In genomic region chr18:79065802-79066201, GRCh38 we compare ENCODE assay signal across 17 cellular contexts. TPM values are rescaled to one million over a fixed set of nuclear protein-coding genes. Genes with fewer than 3 reads are reported as not detected.
DNase-seq lines count a peak whose midpoint lies in the region; ATAC-seq, FAIRE-seq and TF ChIP-seq lines count a peak whose summit lies in the region.
"Had no signal": no experiment of that assay in that cellular context is flagged by ENCODE, and none has a peak within 500 bp of the region (broad histone marks: within the 10 kb centered on the region; RNA-seq: fewer than 3 reads in every experiment).

No MANE protein-coding gene starts in this region.

- no peaks in the 10 kb centered on the region for H3K27me3 ChIP-seq in naive thymus-derived CD4-positive, alpha-beta T cell (ENCODE audit: control insufficient read depth in 2 of 2, insufficient read depth in 2 of 2, low read length in 2 of 2)
- H3K27me3 ChIP-seq: SJSA1 had no signal

- CTCF ChIA-PET in naive thymus-derived CD4-positive, alpha-beta T cell (lab: Charles Lee): no interaction called here

- DNase-seq in activated naive CD8-positive, alpha-beta T cell treated with anti-CD3 and anti-CD28 coated beads for 36 hours: no peak
- no peak for DNase-seq in naive thymus-derived CD4-positive, alpha-beta T cell
- DNase-seq in urothelium cell line (ENCODE audit: low spot score): no peak
- no peak for DNase-seq in substantia nigra (lab: John Stamatoyannopoulos, UW)
- DNase-seq in LoVo (ENCODE audit: low spot score): no peak
- DNase-seq in left cardiac atrium: no peak
- DNase-seq: DMS79, HCEC 1CT, MV-4-11, NCI-H1417, NCI-H187 treated with DMSO at 0.1 percent for 48 hours, NCI-H2171 treated with DMSO at 0.1 percent for 48 hours, NCI-H748 treated with DMSO at 0.1 percent for 48 hours, PC-3 had no signal

- peak; percentile 96 for FAIRE-seq in urothelium cell line (lab: Jason Lieb, UNC)

- no peaks in the 10 kb centered on the region for H3K9me3 ChIP-seq in naive thymus-derived CD4-positive, alpha-beta T cell (ENCODE audit: control insufficient read depth in 2 of 3, low read length in 3 of 3)

- no peak overlapping the region for H3K4me3 ChIP-seq in naive thymus-derived CD4-positive, alpha-beta T cell (ENCODE audit: low read length)
- H3K4me3 ChIP-seq: SJSA1 had no signal

- intact Hi-C loops in naive thymus-derived CD4-positive, alpha-beta T cell (cut with micrococcal nuclease): loop anchor here (5.0 kb wide), 3 partner anchors 91 to 1041 kb away; partner anchors contain the start of gene ADNP2 (in 1 of the 2)
- intact Hi-C loops in left cardiac atrium (cut with DNase I): no loop called here

- H3K36me3 ChIP-seq in naive thymus-derived CD4-positive, alpha-beta T cell (ENCODE audit: control insufficient read depth in 2 of 3, insufficient read depth in 3 of 3, low read length in 3 of 3): no peaks in the 10 kb centered on the region

- no peak overlapping the region for H3K27ac Mint-ChIP-seq in activated naive CD8-positive, alpha-beta T cell
- no peak overlapping the region for H3K27ac Mint-ChIP-seq in activated naive CD8-positive, alpha-beta T cell treated with anti-CD3 and anti-CD28 coated beads for 36 hours
- no peak overlapping the region for H3K27ac Mint-ChIP-seq in brain
- peak overlapping the region in 8 of 9 donors; percentile 6 to 100 (median 81) for H3K27ac Mint-ChIP-seq in naive thymus-derived CD4-positive, alpha-beta T cell

- H3K27ac ChIP-seq in naive thymus-derived CD4-positive, alpha-beta T cell (ENCODE audit: low read depth, low read length): no peak overlapping the region
- no peak overlapping the region for H3K27ac ChIP-seq in substantia nigra (ENCODE audit: low read depth, low read length, poor library complexity, severe bottlenecking)
- H3K27ac ChIP-seq: SJSA1 had no signal

- peaks cover 21% of the 10 kb centered on the region for H3K36me3 Mint-ChIP-seq in activated naive CD8-positive, alpha-beta T cell
- peaks cover 24% of the 10 kb centered on the region for H3K36me3 Mint-ChIP-seq in activated naive CD8-positive, alpha-beta T cell treated with anti-CD3 and anti-CD28 coated beads for 36 hours
- no peaks in the 10 kb centered on the region for H3K36me3 Mint-ChIP-seq in brain
- peaks cover 6 to 23% (median 9%) of the 10 kb centered on the region in 5 donors for H3K36me3 Mint-ChIP-seq in naive thymus-derived CD4-positive, alpha-beta T cell

- H3K9me3 Mint-ChIP-seq in activated naive CD8-positive, alpha-beta T cell (ENCODE audit: low read depth): no peaks in the 10 kb centered on the region
- peaks cover 22% of the 10 kb centered on the region for H3K9me3 Mint-ChIP-seq in activated naive CD8-positive, alpha-beta T cell treated with anti-CD3 and anti-CD28 coated beads for 36 hours
- H3K9me3 Mint-ChIP-seq in brain: peaks cover 17 to 29% (median 26%) of the 10 kb centered on the region in 5 experiments
- peaks cover 0 to 22% (median 3%) of the 10 kb centered on the region in 11 donors for H3K9me3 Mint-ChIP-seq in naive thymus-derived CD4-positive, alpha-beta T cell

- POLR2A ChIA-PET in naive thymus-derived CD4-positive, alpha-beta T cell (lab: Charles Lee): no interaction called here

- H3K4me1 Mint-ChIP-seq in activated naive CD8-positive, alpha-beta T cell (ENCODE audit: low read depth): peaks cover 25% of the 10 kb centered on the region
- H3K4me1 Mint-ChIP-seq in activated naive CD8-positive, alpha-beta T cell treated with anti-CD3 and anti-CD28 coated beads for 36 hours: peaks cover 9% of the 10 kb centered on the region
- H3K4me1 Mint-ChIP-seq in brain: peaks cover 9% of the 10 kb centered on the region
- peaks cover 15 to 40% (median 28%) of the 10 kb centered on the region in 7 donors for H3K4me1 Mint-ChIP-seq in naive thymus-derived CD4-positive, alpha-beta T cell

- no peak for ATAC-seq in naive thymus-derived CD4-positive, alpha-beta T cell
- ATAC-seq in left cardiac atrium: no peak
- ATAC-seq: PC-3 had no signal

- H3K4me1 ChIP-seq in naive thymus-derived CD4-positive, alpha-beta T cell (ENCODE audit: control insufficient read depth in 2 of 2, insufficient read depth in 2 of 2, low read length in 2 of 2): peaks cover 8 to 17% of the 10 kb centered on the region in 2 donors

- TF ChIP-seq CTCF in brain (conservative IDR thresholded peaks at IDR 0.05): no peak

- peaks cover 3% of the 10 kb centered on the region for H3K27me3 Mint-ChIP-seq in activated naive CD8-positive, alpha-beta T cell
- H3K27me3 Mint-ChIP-seq in activated naive CD8-positive, alpha-beta T cell treated with anti-CD3 and anti-CD28 coated beads for 36 hours: no peaks in the 10 kb centered on the region
- peaks cover 16% of the 10 kb centered on the region for H3K27me3 Mint-ChIP-seq in brain
- H3K27me3 Mint-ChIP-seq in naive thymus-derived CD4-positive, alpha-beta T cell: peaks cover 5 to 22% (median 11%) of the 10 kb centered on the region in 5 donors

- peak overlapping the region; percentile 5 for H3K4me3 Mint-ChIP-seq in activated naive CD8-positive, alpha-beta T cell
- H3K4me3 Mint-ChIP-seq in activated naive CD8-positive, alpha-beta T cell treated with anti-CD3 and anti-CD28 coated beads for 36 hours: no peak overlapping the region
- H3K4me3 Mint-ChIP-seq in brain: peak overlapping the region in 3 of 5 experiments; percentile 8 to 68 (median 54)
- peak overlapping the region in 3 of 10 donors; percentile 2 to 30 (median 5) for H3K4me3 Mint-ChIP-seq in naive thymus-derived CD4-positive, alpha-beta T cell

RNA-seq across cellular contexts. Expression of gene ATP9B, which starts 3.4 kb away (rescaled TPM):
- total RNA-seq in activated naive CD8-positive, alpha-beta T cell treated with anti-CD3 and anti-CD28 coated beads for 36 hours: 10 to 100 TPM; 16.0 to 16.4 TPM
- 17.8 TPM for polyA plus RNA-seq in brain (ENCODE audit: insufficient read depth, low read depth, low replicate concordance)
- total RNA-seq in naive thymus-derived CD4-positive, alpha-beta T cell: 10 to 100 TPM; 36.1 to 90.5 (median 90.0) TPM
- polyA plus RNA-seq in naive thymus-derived CD4-positive, alpha-beta T cell: 10 to 100 TPM; 21.3 to 26.1 TPM
- 10 to 100 TPM; 13.5 to 19.4 TPM for total RNA-seq in left cardiac atrium

Comparison
In these comparisons a context has a peak if more than half of its experiments do, and no peak if none do; other contexts are left out.
1. H3K27ac Mint-ChIP-seq: peak in naive thymus-derived CD4-positive, alpha-beta T cell (8 of 9); none in activated naive CD8-positive, alpha-beta T cell (single experiment), activated naive CD8-positive, alpha-beta T cell treated with anti-CD3 and anti-CD28 coated beads for 36 hours (single experiment) and brain (0 of 5).
2. intact Hi-C loops: an anchor here in naive thymus-derived CD4-positive, alpha-beta T cell (5.0 kb wide); none called in left cardiac atrium.